Comparison of ENCODE assay signal across 17 cellular contexts in the genomic region with DNA sequence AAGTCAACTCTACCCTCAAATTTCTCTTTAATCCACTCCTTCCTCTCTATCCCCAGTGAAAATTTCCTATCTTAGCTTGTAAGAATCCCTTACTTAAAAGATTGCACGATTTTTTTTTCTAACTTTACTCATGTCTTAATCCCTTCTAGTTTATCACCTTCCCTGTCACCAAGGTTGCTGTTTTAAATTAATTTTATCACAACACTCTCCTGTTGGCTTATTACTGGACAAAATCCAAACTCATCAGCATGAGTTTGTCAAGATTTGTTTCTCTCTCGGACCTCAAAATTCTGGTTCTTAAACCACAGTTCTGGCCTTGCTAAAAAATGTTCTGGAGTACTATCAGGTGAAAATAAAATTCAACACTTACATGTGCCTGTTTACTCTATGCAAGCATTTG.
DNase-seq lines count a peak whose midpoint lies in the region; TF ChIP-seq lines count a peak whose summit lies in the region.
"Had no signal": no experiment of that assay in that cellular context is flagged by ENCODE, and none has a peak within 500 bp of the region (broad histone marks: within the 10 kb centered on the region; RNA-seq: fewer than 3 reads in every experiment).

No MANE protein-coding gene starts in this region.

- H3K27me3 ChIP-seq in mammary epithelial cell (ENCODE audit: insufficient read depth, low read length) (no peaks in the 10 kb centered on the region), ACC112 (ENCODE audit: insufficient read depth, low read length) (no peaks in the 10 kb centered on the region), mesenchymal stem cell (ENCODE audit: control insufficient read depth in 1 of 2, insufficient read depth in 1 of 2, low read length in 2 of 2) (no peaks in the 10 kb centered on the region)
- H3K27me3 ChIP-seq: BLaER1 treated with 17β-estradiol and CSF1 and Interleukin-3, amounts not matched to agents 10 nM and 100 nM had no signal

- intact Hi-C loops in MCF 10A (cut with micrococcal nuclease) = no loop called here
- intact Hi-C loops in mammary epithelial cell (cut with micrococcal nuclease) = no loop called here

- dilution Hi-C loops in mammary epithelial cell (cut with HindIII; ENCODE audit: low sequenced_read_pairs) = no loop called here

- H3K9me3 Mint-ChIP-seq in MCF 10A (ENCODE audit: unreplicated experiment) = no peaks in the 10 kb centered on the region
- H3K9me3 Mint-ChIP-seq: CD8-positive, alpha-beta T cell had no signal

- BruUV-seq in MCF 10A (replicated peaks; lab: Mats Ljungman, UMichigan) (no TSS peak), mammary epithelial cell (replicated peaks; lab: Mats Ljungman, UMichigan) (no TSS peak)

- CTCF ChIA-PET in MCF 10A (lab: Yijun Ruan, JAX) = no interaction called here
- CTCF ChIA-PET in mammary epithelial cell (lab: Charles Lee; ENCODE audit: low non-redundant PET) = no interaction called here

- no peak overlapping the region for H3K23ac ChIP-seq in mesenchymal stem cell (ENCODE audit: low read length in 2 of 2)

- WGBS in mammary epithelial cell (ENCODE audit: low coverage, missing lambda C conversion rate) = 39% methylated on average over 2 of the region's 2 CpGs
- 82% methylated on average over 1 of the region's 2 CpGs for WGBS in mesenchymal stem cell

- H3K4me2 ChIP-seq in mammary epithelial cell (ENCODE audit: insufficient read depth, low read depth, low read length) = no peak overlapping the region
- H3K4me2 ChIP-seq in mesenchymal stem cell (ENCODE audit: low read length, poor library complexity, severe bottlenecking) = no peak overlapping the region
- H3K4me2 ChIP-seq: BLaER1 treated with 17β-estradiol and CSF1 and Interleukin-3, amounts not matched to agents 10 nM and 100 nM had no signal

- H2BK5ac ChIP-seq in mesenchymal stem cell (ENCODE audit: low read depth, low read length, poor library complexity, severe bottlenecking) = no peak overlapping the region

- H3K36me3 ChIP-seq in mammary epithelial cell (ENCODE audit: insufficient read depth, low read length) (no peaks in the 10 kb centered on the region), ACC112 (ENCODE audit: insufficient read depth, low read length) (no peaks in the 10 kb centered on the region), mesenchymal stem cell (ENCODE audit: control insufficient read depth in 1 of 2, insufficient read depth in 2 of 2, low read depth in 1 of 2, low read length in 2 of 2) (no peaks in the 10 kb centered on the region)
- H3K36me3 ChIP-seq: BLaER1 treated with 17β-estradiol and CSF1 and Interleukin-3, amounts not matched to agents 10 nM and 100 nM had no signal

- no peaks in the 10 kb centered on the region for H4K20me1 ChIP-seq in mammary epithelial cell (ENCODE audit: insufficient read depth, low read length)
- H4K20me1 ChIP-seq: BLaER1 treated with 17β-estradiol and CSF1 and Interleukin-3, amounts not matched to agents 10 nM and 100 nM had no signal

- H4K8ac ChIP-seq in mesenchymal stem cell (ENCODE audit: low read length) = no peak overlapping the region

- DNase-seq in MCF 10A (ENCODE audit: unreplicated experiment) (no peak), mammary epithelial cell (no peak), amniotic epithelial cell (ENCODE audit: low read depth) (peak; percentile 56), mesenchymal stem cell (no peak), NCI-H345 treated with DMSO at 0.1 percent for 48 hours (lab: John Stamatoyannopoulos, UW; ENCODE audit: unreplicated experiment) (no peak), RKO (ENCODE audit: low spot score) (no peak)
- DNase-seq: 8988T; Calu3; CD8-positive, alpha-beta T cell; DMS79 treated with DMSO at 0.1 percent for 48 hours; GF-D8; GOT3; H7; HFFc6 had no signal

- no peak overlapping the region for H3K18ac ChIP-seq in mesenchymal stem cell (ENCODE audit: low read depth in 1 of 2, low read length in 2 of 2)

- H3K4me1 ChIP-seq in mammary epithelial cell (ENCODE audit: insufficient read depth, low read length) (no peaks in the 10 kb centered on the region), ACC112 (ENCODE audit: control insufficient read depth, insufficient read depth, low read length, unreplicated experiment) (peaks cover 3% of the 10 kb centered on the region), mesenchymal stem cell (ENCODE audit: control insufficient read depth, insufficient read depth, low read depth, low read length) (no peaks in the 10 kb centered on the region)
- H3K4me1 ChIP-seq: BLaER1 treated with 17β-estradiol and CSF1 and Interleukin-3, amounts not matched to agents 10 nM and 100 nM had no signal

- H3K27ac ChIP-seq in mammary epithelial cell (ENCODE audit: insufficient read depth, low read depth, low read length) = no peak overlapping the region
- H3K27ac ChIP-seq in ACC112 (ENCODE audit: low read depth, low read length) = peak overlapping the region; percentile 64; the same call in 1 of the 2 replicates
- no peak overlapping the region for H3K27ac ChIP-seq in mesenchymal stem cell (ENCODE audit: low read length, poor library complexity, severe bottlenecking)
- H3K27ac ChIP-seq: BLaER1 treated with 17β-estradiol and CSF1 and Interleukin-3, amounts not matched to agents 10 nM and 100 nM had no signal

- H2AK5ac ChIP-seq in mesenchymal stem cell (ENCODE audit: low read length, severe bottlenecking) = no peak overlapping the region

- peaks cover 15% of the 10 kb centered on the region for H3K4me1 Mint-ChIP-seq in MCF 10A (ENCODE audit: insufficient read depth, unreplicated experiment)
- H3K4me1 Mint-ChIP-seq: B cell had no signal

- no peaks in the 10 kb centered on the region for H3K79me1 ChIP-seq in mesenchymal stem cell (replicated peaks; ENCODE audit: low read length, poor library complexity, severe bottlenecking)

- no peak overlapping the region for H2BK12ac ChIP-seq in mesenchymal stem cell (ENCODE audit: low read length in 2 of 2)

- POLR2A ChIA-PET in MCF 10A (lab: Yijun Ruan, JAX) = interaction anchor here (0.6 to 1.3 kb wide), 3 partner anchors 16 to 266 kb away, joined by 3 read pairs; no protein-coding TSS in a partner anchor

- in situ Hi-C loops in mammary epithelial cell (cut with MboI; ENCODE audit: low sequenced_read_pairs in 2 of 2) = no loop called here

- H3K4me3 ChIP-seq in mammary epithelial cell (replicated peaks in 1 of 3; ENCODE audit: insufficient read depth in 1 of 3, low read depth in 2 of 3, low read length in 3 of 3) (no peak overlapping the region), ACC112 (ENCODE audit: low read depth, low read length) (no peak overlapping the region), mesenchymal stem cell (ENCODE audit: insufficient read depth in 1 of 2, low read depth in 1 of 2, low read length in 2 of 2) (no peak overlapping the region)
- H3K4me3 ChIP-seq: BLaER1 treated with 17β-estradiol and CSF1 and Interleukin-3, amounts not matched to agents 10 nM and 100 nM had no signal

- H2AFZ ChIP-seq in mammary epithelial cell (ENCODE audit: low read depth, low read length) (no peak overlapping the region), ACC112 (ENCODE audit: low read length, unreplicated experiment) (no peak overlapping the region), mesenchymal stem cell (ENCODE audit: low read depth, low read length) (no peak overlapping the region)

- TF ChIP-seq CTCF in MCF 10A (IDR thresholded peaks at IDR 0.05; ENCODE audit: unreplicated experiment) (no peak), mammary epithelial cell (conservative IDR thresholded peaks at IDR 0.05 in 1 of 2, IDR thresholded peaks at IDR 0.05 in 1 of 2; ENCODE audit: extremely low read depth in 1 of 2, insufficient read depth in 1 of 2, low read depth in 1 of 2, low read length in 2 of 2) (no peak)

- peak overlapping the region; percentile 20 for H3K27ac Mint-ChIP-seq in MCF 10A (ENCODE audit: low read depth, unreplicated experiment)
- H3K27ac Mint-ChIP-seq: B cell; CD8-positive, alpha-beta T cell; HFFc6 had no signal

- no peak overlapping the region for H2BK15ac ChIP-seq in mesenchymal stem cell (ENCODE audit: low read depth, poor library complexity, severe bottlenecking)

- no peaks in the 10 kb centered on the region for H3K79me2 ChIP-seq in mammary epithelial cell (ENCODE audit: insufficient read depth, low read length)
- H3K79me2 ChIP-seq in ACC112 (ENCODE audit: control insufficient read depth, insufficient read depth, low read length, unreplicated experiment) = no peaks in the 10 kb centered on the region

- H3K27me3 Mint-ChIP-seq in MCF 10A (ENCODE audit: insufficient read depth, unreplicated experiment) = no peaks in the 10 kb centered on the region
- H3K27me3 Mint-ChIP-seq: B cell had no signal

- H3K9me3 ChIP-seq in mammary epithelial cell (replicated peaks; ENCODE audit: insufficient read depth, low read length) = no peaks in the 10 kb centered on the region
- H3K9me3 ChIP-seq in mesenchymal stem cell (ENCODE audit: control insufficient read depth, low read length) = no peaks in the 10 kb centered on the region
- H3K9me3 ChIP-seq: BLaER1 treated with 17β-estradiol and CSF1 and Interleukin-3, amounts not matched to agents 10 nM and 100 nM had no signal

- no peaks in the 10 kb centered on the region for H3K36me3 Mint-ChIP-seq in MCF 10A (ENCODE audit: insufficient read depth, unreplicated experiment)
- H3K36me3 Mint-ChIP-seq: CD8-positive, alpha-beta T cell had no signal

- H2BK120ac ChIP-seq in mesenchymal stem cell (ENCODE audit: low read depth, low read length) = no peak overlapping the region

- H3K4me3 Mint-ChIP-seq in MCF 10A (ENCODE audit: unreplicated experiment) = no peak overlapping the region
- H3K4me3 Mint-ChIP-seq: B cell; CD8-positive, alpha-beta T cell; HFFc6 had no signal

- H3K14ac ChIP-seq in mesenchymal stem cell (ENCODE audit: low read length in 2 of 2) = no peak overlapping the region

- no peak overlapping the region for H3K4ac ChIP-seq in mesenchymal stem cell (ENCODE audit: low read depth in 1 of 2, low read length in 2 of 2)

- H3K9ac ChIP-seq in mammary epithelial cell (ENCODE audit: insufficient read depth, low read length) (no peak overlapping the region), mesenchymal stem cell (ENCODE audit: low read length) (peak overlapping the region; percentile 55)
- H3K9ac ChIP-seq: BLaER1 treated with 17β-estradiol and CSF1 and Interleukin-3, amounts not matched to agents 10 nM and 100 nM had no signal

- no peak overlapping the region for H4K91ac ChIP-seq in mesenchymal stem cell (ENCODE audit: low read length)
